Comparison of ENCODE assay signal across 8 cellular contexts in the genomic region with DNA sequence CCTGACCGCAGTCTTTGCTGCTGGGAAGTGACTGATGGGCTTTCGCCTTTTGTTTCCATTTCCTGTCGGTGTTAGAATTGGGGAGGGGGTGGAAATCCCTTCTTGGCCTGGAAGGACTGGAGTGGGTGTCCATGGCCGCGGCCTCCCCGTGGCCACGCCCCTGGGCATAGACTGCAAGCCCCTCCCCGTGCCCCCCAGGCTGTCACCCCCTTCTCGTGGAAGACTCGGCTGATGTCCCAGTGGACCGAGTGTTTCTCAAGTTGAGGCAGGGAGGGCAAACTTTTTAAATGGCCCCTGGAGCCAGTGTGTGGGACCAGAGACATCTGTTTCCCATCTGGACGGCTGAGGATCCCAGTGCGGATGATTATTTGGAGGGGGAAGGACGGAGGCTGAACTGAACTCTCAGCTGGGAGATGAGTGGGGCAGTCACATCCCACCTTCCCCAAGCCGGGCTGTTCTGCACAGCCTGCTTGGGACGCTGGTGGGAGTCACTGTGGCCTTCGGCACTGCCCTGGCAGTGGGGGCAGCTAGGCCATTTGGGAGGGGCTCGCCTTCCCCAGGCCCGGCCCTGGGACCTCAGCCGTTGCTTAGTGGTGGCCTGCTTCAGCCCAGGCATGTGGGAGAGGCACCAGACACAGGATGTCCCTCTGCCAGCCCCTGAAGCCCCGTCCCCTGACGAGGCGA. TPM values are rescaled to one million over a fixed set of nuclear protein-coding genes. Genes with fewer than 3 reads are reported as not detected.
DNase-seq lines count a peak whose midpoint lies in the region; ATAC-seq, FAIRE-seq and TF ChIP-seq lines count a peak whose summit lies in the region.

No MANE protein-coding gene starts in this region.

- no peaks in the 10 kb centered on the region for H3K36me3 Mint-ChIP-seq in naive B cell

- no peak overlapping the region for H3K4ac ChIP-seq in H1 (replicated peaks; ENCODE audit: insufficient read length, low read depth, low read length)

- H4K91ac ChIP-seq in H1 (replicated peaks; ENCODE audit: insufficient read length, low read length): no peak overlapping the region

- H2BK15ac ChIP-seq in H1 (ENCODE audit: low read length): no peak overlapping the region

- H3K4me2 ChIP-seq in BLaER1 treated with 17β-estradiol and CSF1 and Interleukin-3, amounts not matched to agents 10 nM and 100 nM: peak overlapping the region; percentile 83 to 100 (median 99)
- H3K4me2 ChIP-seq in OCI-LY1 (ENCODE audit: low read length) (peak overlapping the region; percentile 96), H1 (ENCODE audit: insufficient read depth in 1 of 2, low read depth in 2 of 2, low read length in 2 of 2) (peak overlapping the region; percentile 71 to 98)

- H3K23me2 ChIP-seq in H1 (ENCODE audit: low read depth, low read length): peaks cover 11% of the 10 kb centered on the region; the same call in 1 of the 2 replicates

- FAIRE-seq in H1 (lab: Jason Lieb, UNC): no peak

- TF ChIP-seq CTCF in OCI-LY1 (IDR thresholded peaks at IDR 0.05; ENCODE audit: low read length) (no peak), H1 (IDR thresholded peaks at IDR 0.05; ENCODE audit: control extremely low read depth in 1 of 3, insufficient read depth in 1 of 3, low read depth in 1 of 3, low read length in 3 of 3) (no peak)

- H3K14ac ChIP-seq in H1 (ENCODE audit: insufficient read length): no peak overlapping the region

- peaks cover 0 to 1% (median 0%) of the 10 kb centered on the region in 7 donors for H3K9me3 Mint-ChIP-seq in naive B cell

- H3F3A ChIP-seq in OCI-LY1 (ENCODE audit: insufficient read depth, low read length): no peaks in the 10 kb centered on the region

- peaks cover 44 to 60% (median 58%) of the 10 kb centered on the region in 10 experiments for H3K4me1 ChIP-seq in BLaER1 treated with 17β-estradiol and CSF1 and Interleukin-3, amounts not matched to agents 10 nM and 100 nM
- H3K4me1 ChIP-seq in OCI-LY1 (ENCODE audit: insufficient read depth, low read length, severe bottlenecking): peaks cover 60% of the 10 kb centered on the region
- H3K4me1 ChIP-seq in H1 (replicated peaks in 1 of 4; ENCODE audit: control insufficient read depth in 3 of 4, insufficient read depth in 4 of 4, low read length in 3 of 4): peaks cover 0 to 16% (median 8%) of the 10 kb centered on the region in 4 experiments; a peak in 6 of 7 replicates

- WGBS in H1 (ENCODE audit: extremely low coverage in 1 of 2, insufficient coverage in 1 of 2, insufficient read length in 1 of 2, insufficient replicate concordance in 2 of 2, low coverage in 1 of 2, low lambda C conversion rate in 2 of 2, missing lambda C conversion rate in 1 of 2), 2 experiments: 45% methylated on average over 19 of the region's 23 CpGs; no CpG with 5 or more reads in 1 of the 2 experiments

- POLR2A ChIA-PET in H1 (lab: Charles Lee; ENCODE audit: partially characterized antibody): interaction anchor here (0.7 to 3.2 kb wide), 21 partner anchors 9 to 109 kb away, joined by 3 to 42 read pairs (median 5); partner anchors contain the start of genes ASCL2 and TSSC4

- no peaks in the 10 kb centered on the region for H3K27me3 Mint-ChIP-seq in naive B cell

- no peak for TF ChIP-seq RAD21 in H1 (IDR thresholded peaks at IDR 0.05 in 1 of 2, conservative IDR thresholded peaks at IDR 0.05 in 1 of 2; ENCODE audit: low read depth in 2 of 2, low read length in 2 of 2)

- peak overlapping the region; percentile 80 to 92 (median 86) for H3K4me3 Mint-ChIP-seq in naive B cell

- peak overlapping the region in 4 of 6 donors; percentile 47 to 86 (median 58) for H3K27ac Mint-ChIP-seq in naive B cell

- peak overlapping the region; percentile 91 to 98 (median 97) for H3K4me3 ChIP-seq in BLaER1 treated with 17β-estradiol and CSF1 and Interleukin-3, amounts not matched to agents 10 nM and 100 nM
- H3K4me3 ChIP-seq in OCI-LY1 (ENCODE audit: low read depth, low read length, poor library complexity, severe bottlenecking): peak overlapping the region; percentile 91
- H3K4me3 ChIP-seq in H1 (ENCODE audit: extremely low read depth in 1 of 4, insufficient read depth in 2 of 4, low read depth in 3 of 4, low read length in 4 of 4): peak overlapping the region; percentile 69 to 99 (median 78)

- CTCF ChIA-PET in H1 (lab: Charles Lee; ENCODE audit: partially characterized antibody): interaction anchor here (0.6 to 2.2 kb wide), 3 partner anchors 12 to 74 kb away, joined by 3 to 5 read pairs (median 4); no protein-coding TSS in a partner anchor

- H3K9me2 ChIP-seq in OCI-LY1 (ENCODE audit: low read depth, low read length): no peaks in the 10 kb centered on the region

- DNase-seq in H1 (ENCODE audit: low read depth in 1 of 2, low spot score in 2 of 2): no peak
- DNase-seq in naive B cell: no peak

- no peak overlapping the region for H3K56ac ChIP-seq in H1 (replicated peaks; ENCODE audit: insufficient read length, low read depth, low read length)

- TF ChIP-seq EP300 in H1 (IDR thresholded peaks at IDR 0.05; ENCODE audit: borderline replicate concordance in 1 of 2, low read depth in 2 of 2, low read length in 2 of 2): no peak

- H2BK5ac ChIP-seq in H1 (ENCODE audit: low read depth, low read length): no peak overlapping the region

- no peak for TF ChIP-seq POLR2A in H1 (IDR thresholded peaks at IDR 0.05; ENCODE audit: control extremely low read depth in 1 of 2, low read depth in 2 of 2, low read length in 2 of 2)

- H2AFZ ChIP-seq in OCI-LY1 (ENCODE audit: low read length) (no peak overlapping the region), H1 (ENCODE audit: low read length) (no peak overlapping the region)

- 0 out of 2 replicates have a peak overlapping the region, but pooled peaks have one; percentile 24 for H2AK5ac ChIP-seq in H1 (ENCODE audit: low read depth, low read length)

- no peak for ATAC-seq in naive B cell (ENCODE audit: low read depth in 2 of 2)
- ATAC-seq in HG02973 (IDR thresholded peaks at IDR 0.05; ENCODE audit: unreplicated experiment): no peak
- no peak for ATAC-seq in GM21737 (IDR thresholded peaks at IDR 0.05; ENCODE audit: unreplicated experiment)
- ATAC-seq in GM18520 (IDR thresholded peaks at IDR 0.05; ENCODE audit: unreplicated experiment): no peak
- ATAC-seq in GM21447 (IDR thresholded peaks at IDR 0.05; ENCODE audit: unreplicated experiment): no peak

- no peak overlapping the region for H3K18ac ChIP-seq in H1 (ENCODE audit: extremely low read depth, low read length)

- no peak overlapping the region for H2BK20ac ChIP-seq in H1 (ENCODE audit: low read length)

- peaks cover 0 to 17% (median 11%) of the 10 kb centered on the region in 11 experiments; a peak in 11 of 22 replicates for H3K9me3 ChIP-seq in BLaER1 treated with 17β-estradiol and CSF1 and Interleukin-3, amounts not matched to agents 10 nM and 100 nM (replicated peaks in 1 of 11)
- H3K9me3 ChIP-seq in OCI-LY1 (ENCODE audit: low read length) (no peaks in the 10 kb centered on the region), H1 (ENCODE audit: insufficient read depth in 2 of 2, low read depth in 1 of 2, low read length in 1 of 2) (no peaks in the 10 kb centered on the region)

- H3K4me1 Mint-ChIP-seq in naive B cell: peaks cover 35 to 56% (median 53%) of the 10 kb centered on the region in 3 donors

- H4K5ac ChIP-seq in H1 (ENCODE audit: insufficient read length, low read depth, low read length): no peak overlapping the region

- H4K8ac ChIP-seq in H1 (ENCODE audit: extremely low read depth, insufficient read depth, low read length): no peak overlapping the region; the same call in 1 of the 2 replicates

- no peak overlapping the region for H2BK12ac ChIP-seq in H1 (ENCODE audit: low read depth, low read length)

- peaks cover 17% of the 10 kb centered on the region for H3K79me1 ChIP-seq in H1 (ENCODE audit: low read depth, low read length)

- peak overlapping the region; percentile 81 to 93 (median 89); a peak in 21 of 22 replicates for H3K27ac ChIP-seq in BLaER1 treated with 17β-estradiol and CSF1 and Interleukin-3, amounts not matched to agents 10 nM and 100 nM
- H3K27ac ChIP-seq in OCI-LY1 (ENCODE audit: low read depth, low read length, poor library complexity, severe bottlenecking) (peak overlapping the region; percentile 5), H1 (ENCODE audit: low read depth, low read length) (no peak overlapping the region)

- H3K36me3 ChIP-seq in BLaER1 treated with 17β-estradiol and CSF1 and Interleukin-3, amounts not matched to agents 10 nM and 100 nM: peaks cover 0 to 26% (median 21%) of the 10 kb centered on the region in 11 experiments; a peak in 15 of 22 replicates
- H3K36me3 ChIP-seq in OCI-LY1 (ENCODE audit: insufficient read depth, low read length) (no peaks in the 10 kb centered on the region; the same call in 1 of the 2 replicates), H1 (ENCODE audit: control insufficient read depth in 2 of 4, insufficient read depth in 4 of 4, low read length in 3 of 4) (no peaks in the 10 kb centered on the region)

- H4K20me1 ChIP-seq in BLaER1 treated with 17β-estradiol and CSF1 and Interleukin-3, amounts not matched to agents 10 nM and 100 nM: peaks cover 54 to 72% (median 67%) of the 10 kb centered on the region in 11 experiments
- no peaks in the 10 kb centered on the region for H4K20me1 ChIP-seq in OCI-LY1 (ENCODE audit: insufficient read depth, low read length)
- H4K20me1 ChIP-seq in H1 (replicated peaks in 1 of 2; ENCODE audit: control insufficient read depth in 1 of 2, insufficient read depth in 2 of 2, low read length in 2 of 2): peaks cover 27 to 51% of the 10 kb centered on the region in 2 experiments

- peak overlapping the region; percentile 91 to 97 (median 95) for H3K9ac ChIP-seq in BLaER1 treated with 17β-estradiol and CSF1 and Interleukin-3, amounts not matched to agents 10 nM and 100 nM
- H3K9ac ChIP-seq in OCI-LY1 (ENCODE audit: low read length) (peak overlapping the region; percentile 88), H1 (replicated peaks in 1 of 4; ENCODE audit: extremely low read depth in 1 of 4, low read depth in 3 of 4, low read length in 3 of 4) (peak overlapping the region in 1 of 4 experiments; percentile 47; a peak in 1 of 7 replicates)

- H3K27me3 ChIP-seq in BLaER1 treated with 17β-estradiol and CSF1 and Interleukin-3, amounts not matched to agents 10 nM and 100 nM: no peaks in the 10 kb centered on the region
- H3K27me3 ChIP-seq in OCI-LY1 (ENCODE audit: insufficient read depth, low read length): no peaks in the 10 kb centered on the region
- H3K27me3 ChIP-seq in H1 (replicated peaks in 1 of 4; ENCODE audit: control insufficient read depth in 3 of 4, extremely low read depth in 1 of 4, insufficient read depth in 3 of 4, low read length in 3 of 4): peaks cover 0 to 2% (median 0%) of the 10 kb centered on the region in 4 experiments; a peak in 1 of 7 replicates

- no peak overlapping the region for H3K23ac ChIP-seq in H1 (ENCODE audit: insufficient read length)

- no peak overlapping the region for H2BK120ac ChIP-seq in H1 (replicated peaks; ENCODE audit: low read depth, low read length)

- peaks cover 25% of the 10 kb centered on the region for H3K79me2 ChIP-seq in OCI-LY1 (ENCODE audit: insufficient read depth, low read length)
- H3K79me2 ChIP-seq in H1 (ENCODE audit: control insufficient read depth in 1 of 2, insufficient read depth in 2 of 2, low read length in 2 of 2): peaks cover 18 to 56% of the 10 kb centered on the region in 2 experiments; a peak in 3 of 4 replicates

RNA-seq across cellular contexts. Expression of gene CD81, which starts 1.6 kb away (rescaled TPM):
- 238 and 240 TPM in 2 replicates for total RNA-seq in H1 (2021; fragmentation: NEBNext Ultra II Directional; extraction: Animal tissue kit (Norgen Biotek cat#: 25700))
- polyA plus RNA-seq in H1 (2011; rRNA removed) (309 and 386 TPM in 2 replicates), naive B cell (ENCODE audit: low read depth in 6 of 6) (100 to 1,000 TPM; 110 to 279 (median 240) TPM)
- 189 TPM for polyA plus RNA-seq in H1 (2011; cell fraction: cytosol; rRNA removed)
- 205 TPM for polyA plus RNA-seq in H1 (2011; cell fraction: nucleus; rRNA removed)
- 237 to 356 TPM (median 324 TPM) in 4 replicates for polyA plus RNA-seq in H1 (2012, experiment 1 of 2)
- polyA plus RNA-seq in H1 (2012, experiment 2 of 2): 408 TPM
- 299 TPM for polyA plus RNA-seq in H1 (2013, experiment 1 of 2)
- 331 TPM for polyA plus RNA-seq in H1 (2013, experiment 2 of 2)
- polyA minus RNA-seq in H1 (2011; rRNA and poly(A)+ RNA removed): 242 and 320 TPM in 2 replicates
- 169 TPM for polyA minus RNA-seq in H1 (2011; cell fraction: cytosol; rRNA and poly(A)+ RNA removed)
- polyA minus RNA-seq in H1 (2011; cell fraction: nucleus; rRNA and poly(A)+ RNA removed): 74.6 TPM

RNA-seq across cellular contexts. Expression of gene TSSC4, which starts 21.9 kb away (rescaled TPM):
- total RNA-seq in H1 (2021; fragmentation: NEBNext Ultra II Directional; extraction: Animal tissue kit (Norgen Biotek cat#: 25700)): 39.3 and 44.3 TPM in 2 replicates
- polyA plus RNA-seq in H1 (2011; rRNA removed) (34.0 and 49.6 TPM in 2 replicates), naive B cell (ENCODE audit: low read depth in 6 of 6) (10 to 100 TPM; 54.7 to 76.0 (median 67.9) TPM)
- polyA plus RNA-seq in H1 (2011; cell fraction: cytosol; rRNA removed): 36.2 TPM
- 40.4 TPM for polyA plus RNA-seq in H1 (2011; cell fraction: nucleus; rRNA removed)
- 25.9 to 42.8 TPM (median 40.6 TPM) in 4 replicates for polyA plus RNA-seq in H1 (2012, experiment 1 of 2)
- polyA plus RNA-seq in H1 (2012, experiment 2 of 2): 24.6 TPM
- 53.6 TPM for polyA plus RNA-seq in H1 (2013, experiment 1 of 2)
- 49.6 TPM for polyA plus RNA-seq in H1 (2013, experiment 2 of 2)
- 16.0 and 16.2 TPM in 2 replicates for polyA minus RNA-seq in H1 (2011; rRNA and poly(A)+ RNA removed)
- polyA minus RNA-seq in H1 (2011; cell fraction: cytosol; rRNA and poly(A)+ RNA removed): 19.6 TPM
- 38.7 TPM for polyA minus RNA-seq in H1 (2011; cell fraction: nucleus; rRNA and poly(A)+ RNA removed)
